1 cellular context compared by ENCODE assay signal in genomic region chr2:217827430-217828201, GRCh38.
A peak's percentile ranks its signal among the peaks of the same experiment; 100 is the strongest.
TF ChIP-seq lines count a peak whose summit lies in the region.

No MANE protein-coding gene starts in this region.

TF ChIP-seq in K562, 482 proteins besides CTCF, POLR2A, EP300 and RAD21 (continued from another document and continues in another):
- TF ChIP-seq CHD7 (IDR thresholded peaks at IDR 0.05; ENCODE audit: low read depth, low read length): no peak
- TF ChIP-seq STAT5A (IDR thresholded peaks at IDR 0.05; ENCODE audit: borderline replicate concordance, low read length): no peak
- TF ChIP-seq PHF8 (IDR thresholded peaks at IDR 0.05; ENCODE audit: borderline replicate concordance, low read length): no peak
- no peak for TF ChIP-seq ZNF57 (CRISPR knock-in tag; IDR thresholded peaks at IDR 0.05)
- TF ChIP-seq, protein P1, sequence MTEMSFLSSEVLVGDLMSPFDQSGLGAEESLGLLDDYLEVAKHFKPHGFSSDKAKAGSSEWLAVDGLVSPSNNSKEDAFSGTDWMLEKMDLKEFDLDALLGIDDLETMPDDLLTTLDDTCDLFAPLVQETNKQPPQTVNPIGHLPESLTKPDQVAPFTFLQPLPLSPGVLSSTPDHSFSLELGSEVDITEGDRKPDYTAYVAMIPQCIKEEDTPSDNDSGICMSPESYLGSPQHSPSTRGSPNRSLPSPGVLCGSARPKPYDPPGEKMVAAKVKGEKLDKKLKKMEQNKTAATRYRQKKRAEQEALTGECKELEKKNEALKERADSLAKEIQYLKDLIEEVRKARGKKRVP (CRISPR knock-in tag; IDR thresholded peaks at IDR 0.05): no peak
- no peak for TF ChIP-seq ILK (tag; IDR thresholded peaks at IDR 0.05; ENCODE audit: borderline replicate concordance, low read depth)
- TF ChIP-seq DIDO1 (tag; IDR thresholded peaks at IDR 0.05; ENCODE audit: low read depth): no peak
- no peak for TF ChIP-seq NR2F6 (CRISPR knock-in tag; IDR thresholded peaks at IDR 0.05)
- no peak for TF ChIP-seq ZNF23 (CRISPR knock-in tag; IDR thresholded peaks at IDR 0.05)
- no peak for TF ChIP-seq HNRNPLL (IDR thresholded peaks at IDR 0.05; ENCODE audit: low read depth, low read length, poor library complexity, severe bottlenecking)
- TF ChIP-seq EZH2 (IDR thresholded peaks at IDR 0.05; ENCODE audit: borderline replicate concordance, low read depth, low read length): no peak
- TF ChIP-seq SPI1 (IDR thresholded peaks at IDR 0.05; ENCODE audit: borderline replicate concordance, low read depth, low read length): peak; percentile 31; the same call in 1 of the 2 replicates
- TF ChIP-seq SMARCA4 (IDR thresholded peaks at IDR 0.05): peak; percentile 46; the same call in 1 of the 2 replicates
- TF ChIP-seq, protein P2, sequence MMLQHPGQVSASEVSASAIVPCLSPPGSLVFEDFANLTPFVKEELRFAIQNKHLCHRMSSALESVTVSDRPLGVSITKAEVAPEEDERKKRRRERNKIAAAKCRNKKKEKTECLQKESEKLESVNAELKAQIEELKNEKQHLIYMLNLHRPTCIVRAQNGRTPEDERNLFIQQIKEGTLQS (IDR thresholded peaks at IDR 0.05): peak; percentile 60
- TF ChIP-seq, protein P2 (CRISPR knock-in tag; conservative IDR thresholded peaks at IDR 0.05): no peak
- TF ChIP-seq ZNF77 (CRISPR knock-in tag; IDR thresholded peaks at IDR 0.05): no peak
- TF ChIP-seq HDAC2 (IDR thresholded peaks at IDR 0.05): peak; percentile 40; the same call in 1 of the 2 replicates
- TF ChIP-seq, protein P3, sequence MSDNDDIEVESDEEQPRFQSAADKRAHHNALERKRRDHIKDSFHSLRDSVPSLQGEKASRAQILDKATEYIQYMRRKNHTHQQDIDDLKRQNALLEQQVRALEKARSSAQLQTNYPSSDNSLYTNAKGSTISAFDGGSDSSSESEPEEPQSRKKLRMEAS (CRISPR knock-in tag; IDR thresholded peaks at IDR 0.05): no peak
- peak; percentile 85 for TF ChIP-seq TCF3 (CRISPR knock-in tag; IDR thresholded peaks at IDR 0.05)
- TF ChIP-seq, protein P4, sequence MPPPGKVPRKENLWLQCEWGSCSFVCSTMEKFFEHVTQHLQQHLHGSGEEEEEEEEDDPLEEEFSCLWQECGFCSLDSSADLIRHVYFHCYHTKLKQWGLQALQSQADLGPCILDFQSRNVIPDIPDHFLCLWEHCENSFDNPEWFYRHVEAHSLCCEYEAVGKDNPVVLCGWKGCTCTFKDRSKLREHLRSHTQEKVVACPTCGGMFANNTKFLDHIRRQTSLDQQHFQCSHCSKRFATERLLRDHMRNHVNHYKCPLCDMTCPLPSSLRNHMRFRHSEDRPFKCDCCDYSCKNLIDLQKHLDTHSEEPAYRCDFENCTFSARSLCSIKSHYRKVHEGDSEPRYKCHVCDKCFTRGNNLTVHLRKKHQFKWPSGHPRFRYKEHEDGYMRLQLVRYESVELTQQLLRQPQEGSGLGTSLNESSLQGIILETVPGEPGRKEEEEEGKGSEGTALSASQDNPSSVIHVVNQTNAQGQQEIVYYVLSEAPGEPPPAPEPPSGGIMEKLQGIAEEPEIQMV (tag; conservative IDR thresholded peaks at IDR 0.05; ENCODE audit: low read depth): no peak
- TF ChIP-seq ERF (CRISPR knock-in tag; IDR thresholded peaks at IDR 0.05): no peak
- no peak for TF ChIP-seq ZMIZ1 (IDR thresholded peaks at IDR 0.05; ENCODE audit: low read depth in 2 of 2, low read length in 2 of 2)
- TF ChIP-seq XRCC3 (IDR thresholded peaks at IDR 0.05): no peak
- TF ChIP-seq SNRNP70 (optimal IDR thresholded peaks at IDR 0.05; ENCODE audit: low read depth, low read length): no peak
- no peak for TF ChIP-seq NEUROD1 (IDR thresholded peaks at IDR 0.05; ENCODE audit: borderline replicate concordance, low read depth, low read length, partially characterized antibody)
- peak in 1 of 2 experiments; percentile 36; a peak in 1 of 3 replicates for TF ChIP-seq CBX3 (IDR thresholded peaks at IDR 0.05; ENCODE audit: borderline replicate concordance in 1 of 2, low read length in 2 of 2)
- TF ChIP-seq MBD2 (IDR thresholded peaks at IDR 0.05; ENCODE audit: borderline replicate concordance, low read depth): 0 out of 2 replicates have a peak, but pooled peaks have one; percentile 32
- no peak for TF ChIP-seq BDP1 (IDR thresholded peaks at IDR 0.05; ENCODE audit: insufficient read depth, insufficient read length)
- peak; percentile 39; the same call in 1 of the 2 replicates for TF ChIP-seq MTA2 (IDR thresholded peaks at IDR 0.05; ENCODE audit: low read depth)
- TF ChIP-seq ZNF79 (CRISPR knock-in tag; IDR thresholded peaks at IDR 0.05; ENCODE audit: low read depth): no peak
- no peak for TF ChIP-seq RAD51 (IDR thresholded peaks at IDR 0.05; ENCODE audit: borderline replicate concordance, low read depth)
- no peak for TF ChIP-seq NR1H2 (CRISPR knock-in tag; IDR thresholded peaks at IDR 0.05)
- peak; percentile 41; the same call in 1 of the 2 replicates for TF ChIP-seq L3MBTL2 (IDR thresholded peaks at IDR 0.05)
- no peak for TF ChIP-seq MCM2 (IDR thresholded peaks at IDR 0.05; ENCODE audit: low read depth)
- no peak for TF ChIP-seq GATAD2A (IDR thresholded peaks at IDR 0.05)
- no peak for TF ChIP-seq CBFB (CRISPR knock-in tag; IDR thresholded peaks at IDR 0.05)
- TF ChIP-seq LEF1 (IDR thresholded peaks at IDR 0.05): peak; percentile 33; the same call in 1 of the 2 replicates
- TF ChIP-seq PURB (CRISPR knock-in tag; IDR thresholded peaks at IDR 0.05; ENCODE audit: low read depth): no peak
- TF ChIP-seq, protein P5, sequence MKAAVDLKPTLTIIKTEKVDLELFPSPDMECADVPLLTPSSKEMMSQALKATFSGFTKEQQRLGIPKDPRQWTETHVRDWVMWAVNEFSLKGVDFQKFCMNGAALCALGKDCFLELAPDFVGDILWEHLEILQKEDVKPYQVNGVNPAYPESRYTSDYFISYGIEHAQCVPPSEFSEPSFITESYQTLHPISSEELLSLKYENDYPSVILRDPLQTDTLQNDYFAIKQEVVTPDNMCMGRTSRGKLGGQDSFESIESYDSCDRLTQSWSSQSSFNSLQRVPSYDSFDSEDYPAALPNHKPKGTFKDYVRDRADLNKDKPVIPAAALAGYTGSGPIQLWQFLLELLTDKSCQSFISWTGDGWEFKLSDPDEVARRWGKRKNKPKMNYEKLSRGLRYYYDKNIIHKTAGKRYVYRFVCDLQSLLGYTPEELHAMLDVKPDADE (conservative IDR thresholded peaks at IDR 0.05; ENCODE audit: control insufficient read depth, low read depth, low read length): no peak
- TF ChIP-seq, protein P6, sequence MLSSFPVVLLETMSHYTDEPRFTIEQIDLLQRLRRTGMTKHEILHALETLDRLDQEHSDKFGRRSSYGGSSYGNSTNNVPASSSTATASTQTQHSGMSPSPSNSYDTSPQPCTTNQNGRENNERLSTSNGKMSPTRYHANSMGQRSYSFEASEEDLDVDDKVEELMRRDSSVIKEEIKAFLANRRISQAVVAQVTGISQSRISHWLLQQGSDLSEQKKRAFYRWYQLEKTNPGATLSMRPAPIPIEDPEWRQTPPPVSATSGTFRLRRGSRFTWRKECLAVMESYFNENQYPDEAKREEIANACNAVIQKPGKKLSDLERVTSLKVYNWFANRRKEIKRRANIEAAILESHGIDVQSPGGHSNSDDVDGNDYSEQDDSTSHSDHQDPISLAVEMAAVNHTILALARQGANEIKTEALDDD (IDR thresholded peaks at IDR 0.05): peak; percentile 24; the same call in 1 of the 2 replicates
- no peak for TF ChIP-seq ZNF75A (CRISPR knock-in tag; IDR thresholded peaks at IDR 0.05)
- no peak for TF ChIP-seq ARID2 (IDR thresholded peaks at IDR 0.05)
- TF ChIP-seq NFRKB (IDR thresholded peaks at IDR 0.05; ENCODE audit: low read depth): 0 out of 2 replicates have a peak, but pooled peaks have one; percentile 29
- no peak for TF ChIP-seq MAZ (CRISPR knock-in tag; conservative IDR thresholded peaks at IDR 0.05 in 1 of 2, IDR thresholded peaks at IDR 0.05 in 1 of 2)
- no peak for TF ChIP-seq NFE2 (IDR thresholded peaks at IDR 0.05; ENCODE audit: low read depth)
- 0 out of 2 replicates have a peak, but pooled peaks have one; percentile 54 for TF ChIP-seq MYNN (IDR thresholded peaks at IDR 0.05)
- TF ChIP-seq MYNN (CRISPR knock-in tag; IDR thresholded peaks at IDR 0.05): no peak
- TF ChIP-seq ZNF589 (CRISPR knock-in tag; IDR thresholded peaks at IDR 0.05; ENCODE audit: low read depth): no peak
- no peak for TF ChIP-seq ZNF583 (CRISPR knock-in tag; IDR thresholded peaks at IDR 0.05)
